In genomic region chr3:60243456-60243855, GRCh38 we compare ENCODE assay signal across 29 cellular contexts.
"Had no signal": no experiment of that assay in that cellular context is flagged by ENCODE, and none has a peak within 500 bp of the region (broad histone marks: within the 10 kb centered on the region; RNA-seq: fewer than 3 reads in every experiment).

No MANE protein-coding gene starts in this region.

- H3K27me3 ChIP-seq: stomach, suprapubic skin, testis, thyroid gland, tibial artery, tibial nerve, transverse colon, upper lobe of left lung, upper lobe of right lung, uterus, vagina had no signal

- H3K9me3 Mint-ChIP-seq: stimulated activated effector memory CD8-positive, alpha-beta T cell treated with anti-CD3 and anti-CD28 coated beads, Interleukin-12 subunit alpha, Interleukin-12 subunit beta, amount 100 ng/mL, for 72 hours; stimulated activated memory B cell treated with anti-CD40 and anti-IgM and Interleukin-4, amounts not matched to agents 10 μg/mL and 1 μg/mL and 100 μg/mL, for 72 hours; type B pancreatic cell had no signal

- H3K36me3 ChIP-seq: stomach, suprapubic skin, thoracic aorta, thyroid gland, tibial artery, tibial nerve, transverse colon, upper lobe of left lung, upper lobe of right lung, uterus, vagina had no signal

- H3K27ac ChIP-seq: stomach, suprapubic skin, testis, thoracic aorta, thyroid gland, tibial artery, tibial nerve, transverse colon, upper lobe of left lung, upper lobe of right lung, uterus, vagina had no signal

- DNase-seq: stimulated activated CD4-positive, alpha-beta T cell treated with anti-CD3 and anti-CD28 coated beads, Interleukin-2, amount 100 ng/mL, for 48 hours; stimulated activated CD4-positive, alpha-beta T cell treated with anti-CD3 and anti-CD28 coated beads, Interleukin-4, amount 100 ng/mL, for 1 hour; stimulated activated CD4-positive, alpha-beta T cell treated with anti-CD3 and anti-CD28 coated beads, Interleukin-4, amount 100 ng/mL, for 24 hours; stimulated activated CD4-positive, alpha-beta T cell treated with anti-CD3 and anti-CD28 coated beads, Interleukin-4, amount 100 ng/mL, for 4 hours; stimulated activated CD8-positive, alpha-beta memory T cell treated with anti-CD3 and anti-CD28 coated beads, Interleukin-4, amount 100 ng/mL, for 48 hours; stimulated activated naive B cell treated with anti-CD40 and anti-IgM and Interleukin-4, amounts not matched to agents 10 μg/mL and 1 μg/mL and 100 μg/mL, for 72 hours; stimulated activated naive CD4-positive, alpha-beta T cell; stimulated activated naive CD4-positive, alpha-beta T cell treated with Interleukin-2 at 50 U/mL for 16 hours; stimulated activated naive CD8-positive, alpha-beta T cell treated with anti-CD3 and anti-CD28 coated beads, Interleukin-15, amount 100 ng/mL, for 72 hours; stimulated activated naive CD8-positive, alpha-beta T cell treated with anti-CD3 and anti-CD28 coated beads, Interleukin-15, Interleukin-2, amounts not matched to agents 100 U/mL and 50 U/mL, for 24 hours; stomach; substantia nigra; testis; thyroid gland; tibial artery; transverse colon; trophoblast cell; upper lobe of left lung; upper lobe of right lung; uterus had no signal

- H3K9me3 ChIP-seq: stomach, suprapubic skin, testis, thoracic aorta, thyroid gland, tibial artery, tibial nerve, transverse colon, upper lobe of left lung, upper lobe of right lung, uterus, vagina had no signal

- H3K27ac Mint-ChIP-seq: stimulated activated effector memory CD8-positive, alpha-beta T cell treated with anti-CD3 and anti-CD28 coated beads, Interleukin-12 subunit alpha, Interleukin-12 subunit beta, amount 100 ng/mL, for 72 hours; stimulated activated memory B cell treated with anti-CD40 and anti-IgM and Interleukin-4, amounts not matched to agents 10 μg/mL and 1 μg/mL and 100 μg/mL, for 72 hours; stimulated activated naive B cell treated with anti-CD40 and anti-IgM and Interleukin-4, amounts not matched to agents 10 μg/mL and 1 μg/mL and 100 μg/mL, for 72 hours; stimulated activated naive CD8-positive, alpha-beta T cell treated with anti-CD3 and anti-CD28 coated beads, Interleukin-15, Interleukin-2, amounts not matched to agents 100 ng/mL and 50 ng/mL, for 24 hours; type B pancreatic cell had no signal

- ATAC-seq: stimulated activated effector memory CD8-positive, alpha-beta T cell treated with anti-CD3 and anti-CD28 coated beads, Interleukin-12 subunit alpha, Interleukin-12 subunit beta, amount 100 ng/mL, for 72 hours; stimulated activated memory B cell treated with anti-CD40 and anti-IgM and Interleukin-4, amounts not matched to agents 10 μg/mL and 1 μg/mL and 100 μg/mL, for 72 hours; stimulated activated naive B cell treated with anti-CD40 and anti-IgM and Interleukin-4, amounts not matched to agents 10 μg/mL and 1 μg/mL and 100 μg/mL, for 72 hours; stimulated activated naive CD8-positive, alpha-beta T cell treated with anti-CD3 and anti-CD28 coated beads, Interleukin-15, amount 100 ng/mL, for 72 hours; stimulated activated naive CD8-positive, alpha-beta T cell treated with anti-CD3 and anti-CD28 coated beads, Interleukin-15, Interleukin-2, amounts not matched to agents 100 U/mL and 50 U/mL, for 24 hours; upper lobe of right lung had no signal

- FAIRE-seq: urothelium cell line had no signal

- H3K4me3 ChIP-seq: stomach, suprapubic skin, testis, thoracic aorta, thyroid gland, tibial artery, tibial nerve, transverse colon, upper lobe of left lung, upper lobe of right lung, uterus, vagina had no signal

- H3K4me1 Mint-ChIP-seq: stimulated activated effector memory CD8-positive, alpha-beta T cell treated with anti-CD3 and anti-CD28 coated beads, Interleukin-12 subunit alpha, Interleukin-12 subunit beta, amount 100 ng/mL, for 72 hours; stimulated activated memory B cell treated with anti-CD40 and anti-IgM and Interleukin-4, amounts not matched to agents 10 μg/mL and 1 μg/mL and 100 μg/mL, for 72 hours; stimulated activated naive CD8-positive, alpha-beta T cell treated with anti-CD3 and anti-CD28 coated beads, Interleukin-15, amount 100 ng/mL, for 72 hours had no signal

- H3K4me1 ChIP-seq: stomach, suprapubic skin, testis, thyroid gland, tibial nerve, upper lobe of left lung, upper lobe of right lung, uterus, vagina had no signal

- H3K27me3 Mint-ChIP-seq: stimulated activated memory B cell treated with anti-CD40 and anti-IgM and Interleukin-4, amounts not matched to agents 10 μg/mL and 1 μg/mL and 100 μg/mL, for 72 hours; stimulated activated naive B cell treated with anti-CD40 and anti-IgM and Interleukin-4, amounts not matched to agents 10 μg/mL and 1 μg/mL and 100 μg/mL, for 72 hours; stimulated activated naive CD8-positive, alpha-beta T cell treated with anti-CD3 and anti-CD28 coated beads, Interleukin-15, Interleukin-2, amounts not matched to agents 100 ng/mL and 50 ng/mL, for 24 hours; type B pancreatic cell had no signal

- H3K4me3 Mint-ChIP-seq: stimulated activated effector memory CD8-positive, alpha-beta T cell treated with anti-CD3 and anti-CD28 coated beads, Interleukin-12 subunit alpha, Interleukin-12 subunit beta, amount 100 ng/mL, for 72 hours; stimulated activated memory B cell treated with anti-CD40 and anti-IgM and Interleukin-4, amounts not matched to agents 10 μg/mL and 1 μg/mL and 100 μg/mL, for 72 hours; stimulated activated naive B cell treated with anti-CD40 and anti-IgM and Interleukin-4, amounts not matched to agents 10 μg/mL and 1 μg/mL and 100 μg/mL, for 72 hours; stimulated activated naive CD8-positive, alpha-beta T cell treated with anti-CD3 and anti-CD28 coated beads, Interleukin-15, amount 100 ng/mL, for 72 hours; stimulated activated naive CD8-positive, alpha-beta T cell treated with anti-CD3 and anti-CD28 coated beads, Interleukin-15, Interleukin-2, amounts not matched to agents 100 ng/mL and 50 ng/mL, for 24 hours; type B pancreatic cell had no signal

- H3K36me3 Mint-ChIP-seq: stimulated activated effector memory CD8-positive, alpha-beta T cell treated with anti-CD3 and anti-CD28 coated beads, Interleukin-12 subunit alpha, Interleukin-12 subunit beta, amount 100 ng/mL, for 72 hours; stimulated activated memory B cell treated with anti-CD40 and anti-IgM and Interleukin-4, amounts not matched to agents 10 μg/mL and 1 μg/mL and 100 μg/mL, for 72 hours; stimulated activated naive B cell treated with anti-CD40 and anti-IgM and Interleukin-4, amounts not matched to agents 10 μg/mL and 1 μg/mL and 100 μg/mL, for 72 hours; type B pancreatic cell had no signal
